9 cellular contexts compared by ENCODE assay signal in genomic region chr22:41966607-41967240, GRCh38. TPM values are rescaled to one million over a fixed set of nuclear protein-coding genes. Genes with fewer than 3 reads are reported as not detected.
DNase-seq lines count a peak whose midpoint lies in the region; ATAC-seq, FAIRE-seq and TF ChIP-seq lines count a peak whose summit lies in the region.
"Had no signal": no experiment of that assay in that cellular context is flagged by ENCODE, and none has a peak within 500 bp of the region (broad histone marks: within the 10 kb centered on the region; RNA-seq: fewer than 3 reads in every experiment).

No MANE protein-coding gene starts in this region.

- H3K27me3 ChIP-seq in pancreas, result no peaks in the 10 kb centered on the region

- POLR2A ChIA-PET in GM10248 (lab: Yijun Ruan, JAX), result no interaction called here

- intact Hi-C loops in pancreas (cut with DNase I), result loop anchor here in 1 of 3 donors (10.0 kb wide), 1 partner anchor 468 kb away; the partner anchor contains the start of gene NFAM1

- FAIRE-seq in pancreas (lab: Jason Lieb, UNC), result no peak

- H3K4me1 Mint-ChIP-seq in activated T-cell treated with anti-CD3 and anti-CD28 coated beads, Interleukin-2, amount 50 U/mL, for 4 hours (ENCODE audit: low read depth), result no peaks in the 10 kb centered on the region

- DNase-seq in AML-193 (lab: John Stamatoyannopoulos, UW), result peak; percentile 82 to 88
- DNase-seq in GM10248 (ENCODE audit: extremely low spot score), result peak; percentile 63
- DNase-seq in NCI-H524 treated with DMSO at 0.1 percent for 48 hours (lab: John Stamatoyannopoulos, UW), result peak; percentile 93
- DNase-seq in activated T-cell treated with anti-CD3 and anti-CD28 coated beads, Interleukin-2, amount 50 U/mL, for 4 hours, result no peak
- DNase-seq in foreskin melanocyte, result peak; percentile 89
- DNase-seq in pancreas, result no peak

- no peaks in the 10 kb centered on the region for H3K9me3 ChIP-seq in pancreas
- H3K9me3 ChIP-seq: SJSA1 had no signal

- H3K4me1 ChIP-seq in pancreas, result no peaks in the 10 kb centered on the region
- H3K4me1 ChIP-seq: SJSA1 had no signal

- H3K9me3 Mint-ChIP-seq in activated T-cell treated with anti-CD3 and anti-CD28 coated beads, Interleukin-2, amount 50 U/mL, for 4 hours, result no peaks in the 10 kb centered on the region

- TF ChIP-seq CTCF in GM10248 (IDR thresholded peaks at IDR 0.05; ENCODE audit: control extremely low read depth, extremely low read depth, low read depth, missing control alignments) (peak; percentile 34), pancreas (IDR thresholded peaks at IDR 0.05) (peak in 1 of 4 donors; percentile 15)

- H3K27me3 Mint-ChIP-seq in activated T-cell treated with anti-CD3 and anti-CD28 coated beads, Interleukin-2, amount 50 U/mL, for 4 hours (ENCODE audit: low read depth), result peaks cover 4% of the 10 kb centered on the region

- WGBS in pancreas, 2 donors, result 52 to 57% methylated on average over 8 of the region's 8 CpGs

- no peaks in the 10 kb centered on the region for H3K36me3 ChIP-seq in pancreas
- H3K36me3 ChIP-seq: SJSA1 had no signal

- CTCF ChIA-PET in GM10248 (lab: Yijun Ruan, JAX), result interaction anchor here (0.7 to 3.7 kb wide), 24 partner anchors 8 to 526 kb away, joined by 3 to 18 read pairs (median 3); partner anchors contain the start of genes NDUFA6 and SMDT1

- no peak overlapping the region for H3K27ac ChIP-seq in pancreas
- H3K27ac ChIP-seq: SJSA1 had no signal

- no peak overlapping the region for H3K4me3 Mint-ChIP-seq in activated T-cell treated with anti-CD3 and anti-CD28 coated beads, Interleukin-2, amount 50 U/mL, for 4 hours

- ATAC-seq in activated T-cell treated with anti-CD3 and anti-CD28 coated beads, Interleukin-2, amount 50 U/mL, for 4 hours, result peak; percentile 79 to 84
- ATAC-seq in pancreas, result peak in 3 of 4 donors; percentile 70 to 84 (median 75)
- no peak for ATAC-seq in HG02885 (IDR thresholded peaks at IDR 0.05; ENCODE audit: poor library complexity, unreplicated experiment)
- ATAC-seq in GM19324 (IDR thresholded peaks at IDR 0.05; ENCODE audit: low FRiP score, unreplicated experiment), result no peak

- H3K4me3 ChIP-seq in pancreas, result no peak overlapping the region
- H3K4me3 ChIP-seq: SJSA1 had no signal

- no peaks in the 10 kb centered on the region for H3K36me3 Mint-ChIP-seq in activated T-cell treated with anti-CD3 and anti-CD28 coated beads, Interleukin-2, amount 50 U/mL, for 4 hours (ENCODE audit: insufficient read depth)

RNA-seq across cellular contexts. Expression of gene SEPTIN3, which starts 2.5 kb away (rescaled TPM):
- 1 to 10 TPM in 1 of 3 donors, under 1 TPM in 2; 0.68 to 1.3 (median 0.84) TPM for total RNA-seq in activated T-cell treated with anti-CD3 and anti-CD28 coated beads, Interleukin-2, amount 50 U/mL, for 4 hours
- 1 to 10 TPM in 3 of 6 donors, under 1 TPM in 3; 0.22 to 1.6 (median 0.97) TPM for total RNA-seq in pancreas
- 1 to 10 TPM; 1.9 to 8.5 TPM for polyA plus RNA-seq in pancreas
- total RNA-seq: SJSA1 had no signal

RNA-seq across cellular contexts. Expression of gene CENPM, which starts 19.8 kb away (rescaled TPM):
- 10 to 100 TPM; 40.7 to 52.2 (median 48.5) TPM for total RNA-seq in activated T-cell treated with anti-CD3 and anti-CD28 coated beads, Interleukin-2, amount 50 U/mL, for 4 hours
- 1 to 10 TPM in 1 of 6 donors, under 1 TPM in 5; 0.23 to 1.7 (median 0.65) TPM for total RNA-seq in pancreas
- under 1 TPM; 0.14 to 0.65 TPM for polyA plus RNA-seq in pancreas

RNA-seq across cellular contexts. Expression of gene WBP2NL, which starts 31.9 kb away (rescaled TPM):
- under 1 TPM; 0.16 to 0.40 (median 0.30) TPM for total RNA-seq in activated T-cell treated with anti-CD3 and anti-CD28 coated beads, Interleukin-2, amount 50 U/mL, for 4 hours
- 1 to 10 TPM; 1.4 to 2.8 (median 1.7) TPM for total RNA-seq in pancreas
- 1 to 10 TPM; 1.3 to 1.9 TPM for polyA plus RNA-seq in pancreas
- total RNA-seq: SJSA1 had no signal

RNA-seq across cellular contexts. Expression of gene TNFRSF13C, which starts 40.1 kb away (rescaled TPM):
- 1 to 10 TPM; 6.1 to 7.6 (median 6.9) TPM for total RNA-seq in activated T-cell treated with anti-CD3 and anti-CD28 coated beads, Interleukin-2, amount 50 U/mL, for 4 hours
- under 1 TPM in 4 of 6 donors, not detected in 2; 0.06 to 0.14 (median 0.12) TPM for total RNA-seq in pancreas
- polyA plus RNA-seq in pancreas, result under 1 TPM; 0.04 to 0.05 TPM

Comparison
In these comparisons a context has a peak if more than half of its experiments do, and no peak if none do; other contexts are left out.
1. DNase-seq: peak in AML-193 (2 of 2), GM10248 (single experiment), NCI-H524 treated with DMSO at 0.1 percent for 48 hours (single experiment) and foreskin melanocyte (single experiment); none in activated T-cell treated with anti-CD3 and anti-CD28 coated beads, Interleukin-2, amount 50 U/mL, for 4 hours (single experiment) and pancreas (0 of 6).
2. ATAC-seq: peak in activated T-cell treated with anti-CD3 and anti-CD28 coated beads, Interleukin-2, amount 50 U/mL, for 4 hours (2 of 2) and pancreas (3 of 4); none in HG02885 (single experiment) and GM19324 (single experiment).
3. RNA of gene CENPM, which starts 19.8 kb away (total RNA-seq): 40.7 to 52.2 TPM in activated T-cell treated with anti-CD3 and anti-CD28 coated beads, Interleukin-2, amount 50 U/mL, for 4 hours; 0.23 to 1.7 TPM in pancreas; every median in the first group is over 10 times any median in the second.